Comparison of ENCODE assay signal across 19 cellular contexts in genomic region chr7:25765110-25765509, GRCh38.
"Had no signal": no experiment of that assay in that cellular context is flagged by ENCODE, and none has a peak within 500 bp of the region (broad histone marks: within the 10 kb centered on the region; RNA-seq: fewer than 3 reads in every experiment).

No MANE protein-coding gene starts in this region.

- H3K9me3 ChIP-seq: gastroesophageal sphincter, right atrium auricular region, suprapubic skin, thyroid gland, upper lobe of right lung, vagina had no signal

- ATAC-seq: esophagus mucosa, gastroesophageal sphincter, left ventricle myocardium superior, upper lobe of right lung had no signal

- H3K36me3 Mint-ChIP-seq: immature natural killer cell, naive B cell had no signal

- H3K27me3 ChIP-seq: dorsolateral prefrontal cortex, gastroesophageal sphincter, right atrium auricular region, suprapubic skin, thyroid gland, upper lobe of right lung, vagina had no signal

- DNase-seq: cortex of kidney; dorsolateral prefrontal cortex; effector CD8-positive, alpha-beta T cell; immature natural killer cell; left ventricle myocardium superior; mesenchymal stem cell; naive B cell; stimulated activated CD4-positive, alpha-beta T cell treated with anti-CD3 and anti-CD28 coated beads, Interleukin-2, amount 100 ng/mL, for 48 hours; stimulated activated naive CD4-positive, alpha-beta T cell treated with Interleukin-2 at 50 U/mL for 16 hours; thyroid gland; upper lobe of right lung had no signal

- H3K27ac Mint-ChIP-seq: immature natural killer cell had no signal

- H3K4me1 Mint-ChIP-seq: immature natural killer cell, naive B cell had no signal

- H3K4me3 Mint-ChIP-seq: immature natural killer cell, nephron had no signal

- H3K36me3 ChIP-seq: gastroesophageal sphincter, right atrium auricular region, suprapubic skin, thyroid gland, upper lobe of right lung, vagina had no signal

- H3K9me3 Mint-ChIP-seq: immature natural killer cell had no signal

- H3K4me3 ChIP-seq: dorsolateral prefrontal cortex, gastroesophageal sphincter, lung, right atrium auricular region, smooth muscle cell, suprapubic skin, thyroid gland, upper lobe of right lung, vagina had no signal

- H3K4me1 ChIP-seq: right atrium auricular region, suprapubic skin, upper lobe of right lung, vagina had no signal

- H3K27ac ChIP-seq: dorsolateral prefrontal cortex, gastroesophageal sphincter, right atrium auricular region, suprapubic skin, thyroid gland, upper lobe of right lung, vagina had no signal
